Comparison of ENCODE assay signal across 14 cellular contexts in genomic region chr11:14202263-14203173, GRCh38.
DNase-seq lines count a peak whose midpoint lies in the region; ATAC-seq, FAIRE-seq and TF ChIP-seq lines count a peak whose summit lies in the region.
"Had no signal": no experiment of that assay in that cellular context is flagged by ENCODE, and none has a peak within 500 bp of the region (broad histone marks: within the 10 kb centered on the region; RNA-seq: fewer than 3 reads in every experiment).

No MANE protein-coding gene starts in this region.

- no peak for DNase-seq in natural killer cell treated with Interleukin-12 subunit alpha and Interleukin-12 subunit beta and Interleukin-15 and Interleukin-18, amount 100 ng/mL, for 72 hours (ENCODE audit: low spot score)
- DNase-seq in natural killer cell, result no peak
- DNase-seq in OCI-LY7 (ENCODE audit: low spot score), result peak; percentile 32
- no peak for DNase-seq in NCI-H2029 (lab: John Stamatoyannopoulos, UW)
- DNase-seq in nephron progenitor cell, result no peak
- no peak for DNase-seq in H54 (ENCODE audit: insufficient read length, low spot score)
- no peak for DNase-seq in NCI-H345 treated with DMSO at 0.1 percent for 48 hours (lab: John Stamatoyannopoulos, UW; ENCODE audit: unreplicated experiment)
- DNase-seq: activated naive CD4-positive, alpha-beta T cell treated with Interleukin-2 at 50 U/mL for 16 hours; DMS53; kidney; NCI-H345 had no signal

- H3K4me1 Mint-ChIP-seq in natural killer cell treated with Interleukin-12 subunit alpha and Interleukin-12 subunit beta and Interleukin-15 and Interleukin-18, amount 100 ng/mL, for 72 hours (ENCODE audit: low read depth in 2 of 2), result no peaks in the 10 kb centered on the region
- no peaks in the 10 kb centered on the region for H3K4me1 Mint-ChIP-seq in natural killer cell
- no peaks in the 10 kb centered on the region for H3K4me1 Mint-ChIP-seq in nephron progenitor cell

- H3K36me3 ChIP-seq in OCI-LY7 (ENCODE audit: insufficient read depth, low read length), result no peaks in the 10 kb centered on the region
- H3K36me3 ChIP-seq: breast epithelium, prostate gland had no signal

- CTCF ChIA-PET in OCI-LY7 (lab: Charles Lee; ENCODE audit: unreplicated experiment), result no interaction called here

- peak overlapping the region; percentile 66; the same call in 1 of the 2 replicates for H2AFZ ChIP-seq in OCI-LY7 (ENCODE audit: low read length)

- peak overlapping the region; percentile 40 for H3K4me2 ChIP-seq in OCI-LY7 (ENCODE audit: low read length)

- H3K4me3 ChIP-seq in OCI-LY7 (ENCODE audit: low read depth, low read length, poor library complexity, severe bottlenecking), result peak overlapping the region; percentile 24
- H3K4me3 ChIP-seq: prostate gland had no signal

- peaks cover 6% of the 10 kb centered on the region for H3K4me1 ChIP-seq in OCI-LY7 (ENCODE audit: insufficient read depth, low read length, poor library complexity, severe bottlenecking)
- H3K4me1 ChIP-seq: breast epithelium, prostate gland had no signal

- no peak overlapping the region for H3K27ac Mint-ChIP-seq in natural killer cell treated with Interleukin-12 subunit alpha and Interleukin-12 subunit beta and Interleukin-15 and Interleukin-18, amount 100 ng/mL, for 72 hours
- H3K27ac Mint-ChIP-seq in natural killer cell, result no peak overlapping the region
- no peak overlapping the region for H3K27ac Mint-ChIP-seq in nephron progenitor cell

- H3K9me2 ChIP-seq in OCI-LY7 (ENCODE audit: insufficient read depth, low read length), result no peaks in the 10 kb centered on the region

- POLR2A ChIA-PET in OCI-LY7 (lab: Charles Lee), result interaction anchor here (0.6 to 1.2 kb wide), 3 partner anchors 7 to 486 kb away, joined by 3 to 5 read pairs (median 3); no protein-coding TSS in a partner anchor

- FAIRE-seq in H54 (lab: Jason Lieb, UNC), result no peak
- FAIRE-seq: kidney had no signal

- H3K27me3 Mint-ChIP-seq in natural killer cell treated with Interleukin-12 subunit alpha and Interleukin-12 subunit beta and Interleukin-15 and Interleukin-18, amount 100 ng/mL, for 72 hours, result peaks cover 6 to 7% of the 10 kb centered on the region in 2 donors
- H3K27me3 Mint-ChIP-seq in natural killer cell (ENCODE audit: low read depth in 2 of 2) (peaks cover 7 to 17% of the 10 kb centered on the region in 2 donors), nephron progenitor cell (ENCODE audit: low read depth, poor library complexity) (no peaks in the 10 kb centered on the region)

- no peaks in the 10 kb centered on the region for H3K9me3 Mint-ChIP-seq in natural killer cell treated with Interleukin-12 subunit alpha and Interleukin-12 subunit beta and Interleukin-15 and Interleukin-18, amount 100 ng/mL, for 72 hours
- H3K9me3 Mint-ChIP-seq in natural killer cell, result no peaks in the 10 kb centered on the region
- H3K9me3 Mint-ChIP-seq in nephron progenitor cell, result peaks cover 3% of the 10 kb centered on the region

- no peak overlapping the region for H3K27ac ChIP-seq in OCI-LY7 (ENCODE audit: low read depth, low read length, poor library complexity, severe bottlenecking)
- H3K27ac ChIP-seq: breast epithelium, prostate gland had no signal

- ATAC-seq in natural killer cell treated with Interleukin-12 subunit alpha and Interleukin-12 subunit beta and Interleukin-15 and Interleukin-18, amount 100 ng/mL, for 72 hours, result peak; percentile 36 to 52
- ATAC-seq in natural killer cell (no peak), GM21723 (IDR thresholded peaks at IDR 0.05; ENCODE audit: unreplicated experiment) (peak; percentile 77)

- no peaks in the 10 kb centered on the region for H3K9me3 ChIP-seq in OCI-LY7 (ENCODE audit: low read length)
- H3K9me3 ChIP-seq: breast epithelium, prostate gland had no signal

- no peaks in the 10 kb centered on the region for H4K20me1 ChIP-seq in OCI-LY7 (ENCODE audit: insufficient read depth, low read length)

- no peaks in the 10 kb centered on the region for H3K79me2 ChIP-seq in OCI-LY7 (ENCODE audit: insufficient read depth, low read depth, low read length)

- no TSS peak for BruUV-seq in OCI-LY7 (replicated peaks; lab: Mats Ljungman, UMichigan)

- no peaks in the 10 kb centered on the region for H3K36me3 Mint-ChIP-seq in natural killer cell treated with Interleukin-12 subunit alpha and Interleukin-12 subunit beta and Interleukin-15 and Interleukin-18, amount 100 ng/mL, for 72 hours
- H3K36me3 Mint-ChIP-seq in natural killer cell (no peaks in the 10 kb centered on the region), nephron progenitor cell (ENCODE audit: low read depth) (peaks cover 5% of the 10 kb centered on the region)

- no peak overlapping the region for H3K4me3 Mint-ChIP-seq in natural killer cell treated with Interleukin-12 subunit alpha and Interleukin-12 subunit beta and Interleukin-15 and Interleukin-18, amount 100 ng/mL, for 72 hours
- H3K4me3 Mint-ChIP-seq in natural killer cell (no peak overlapping the region), nephron progenitor cell (no peak overlapping the region)

- TF ChIP-seq CTCF in natural killer cell (IDR thresholded peaks at IDR 0.05) (no peak), OCI-LY7 (conservative IDR thresholded peaks at IDR 0.05; ENCODE audit: low read length) (no peak), nephron progenitor cell (IDR thresholded peaks at IDR 0.05) (no peak)

- no peak for TF ChIP-seq POLR2A in H54 (IDR thresholded peaks at IDR 0.05; ENCODE audit: low read depth, low read length)

- intact Hi-C loops in natural killer cell (cut with micrococcal nuclease), result no loop called here
- intact Hi-C loops in OCI-LY7 (cut with micrococcal nuclease; ENCODE audit: unreplicated experiment), result no loop called here

Comparison
In these comparisons a context has a peak if more than half of its experiments do, and no peak if none do; other contexts are left out.
1. ATAC-seq: peak in natural killer cell treated with Interleukin-12 subunit alpha and Interleukin-12 subunit beta and Interleukin-15 and Interleukin-18, amount 100 ng/mL, for 72 hours (2 of 2) and GM21723 (single experiment); none in natural killer cell (0 of 3).